In the genomic region with DNA sequence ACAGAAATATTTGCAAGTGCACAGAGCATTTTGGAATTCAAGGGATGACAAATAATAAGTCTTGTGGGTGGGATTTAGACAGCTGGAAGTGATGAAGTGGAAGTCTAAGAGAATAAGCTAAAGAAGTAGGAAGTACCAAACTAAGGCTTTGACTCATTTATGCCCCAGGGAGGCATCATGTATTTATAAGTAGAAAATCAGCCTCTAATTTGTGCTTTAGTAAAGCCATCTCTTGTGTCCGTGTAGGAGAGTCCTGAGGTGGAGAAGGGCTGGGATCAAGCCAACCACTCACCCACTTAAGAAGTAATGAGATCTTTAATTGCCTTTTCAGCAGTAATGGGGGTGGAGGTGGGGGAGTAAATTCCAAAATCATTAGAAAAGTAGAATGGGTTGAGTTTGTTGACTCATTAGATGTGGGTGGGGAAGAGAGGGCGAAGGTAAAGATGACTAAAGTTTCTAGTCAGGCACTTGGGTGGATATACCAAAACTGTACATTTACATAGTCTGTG, we compare ENCODE assay signal across 21 cellular contexts.
DNase-seq lines count a peak whose midpoint lies in the region; ATAC-seq, FAIRE-seq and TF ChIP-seq lines count a peak whose summit lies in the region.
"Had no signal": no experiment of that assay in that cellular context is flagged by ENCODE, and none has a peak within 500 bp of the region (broad histone marks: within the 10 kb centered on the region; RNA-seq: fewer than 3 reads in every experiment).

No MANE protein-coding gene starts in this region.

- H3K9me3 ChIP-seq in Karpas-422 (ENCODE audit: low read length) = no peaks in the 10 kb centered on the region
- H3K9me3 ChIP-seq: body of pancreas, esophagus squamous epithelium, stomach, vagina had no signal

- ATAC-seq in activated CD4-positive, CD25-positive, alpha-beta regulatory T cell treated with anti-CD3 and anti-CD28 coated beads, Interleukin-2, amount 50 U/mL, for 24 hours = no peak
- no peak for ATAC-seq in HG03354 (IDR thresholded peaks at IDR 0.05; ENCODE audit: poor library complexity, severe bottlenecking, unreplicated experiment)
- ATAC-seq: body of pancreas, left ventricle myocardium superior had no signal

- H3K27me3 Mint-ChIP-seq in nephron (ENCODE audit: low read depth) = no peaks in the 10 kb centered on the region

- peaks cover 8% of the 10 kb centered on the region for H3K4me1 ChIP-seq in Karpas-422 (ENCODE audit: low read length)
- H3K4me1 ChIP-seq: body of pancreas, esophagus squamous epithelium, stomach, vagina had no signal

- H3K36me3 Mint-ChIP-seq in nephron (ENCODE audit: low read depth) = no peaks in the 10 kb centered on the region
- H3K36me3 Mint-ChIP-seq: naive B cell had no signal

- no peak overlapping the region for H3K27ac ChIP-seq in Karpas-422 (ENCODE audit: low read length)
- H3K27ac ChIP-seq: body of pancreas, esophagus squamous epithelium, stomach, vagina had no signal

- no peak overlapping the region for H3K4me3 Mint-ChIP-seq in nephron
- H3K4me3 Mint-ChIP-seq: naive B cell had no signal

- H3K4me3 ChIP-seq in Karpas-422 (ENCODE audit: low read length) = no peak overlapping the region
- H3K4me3 ChIP-seq in bronchial epithelial cell (ENCODE audit: low read depth, low read length) = no peak overlapping the region
- H3K4me3 ChIP-seq: body of pancreas, esophagus squamous epithelium, stomach, vagina had no signal

- no peaks in the 10 kb centered on the region for H3K79me2 ChIP-seq in Karpas-422 (ENCODE audit: low read length)

- H3K36me3 ChIP-seq in Karpas-422 (ENCODE audit: insufficient read depth, low read length) (no peaks in the 10 kb centered on the region), bronchial epithelial cell (ENCODE audit: control insufficient read depth, insufficient read depth, low read length) (no peaks in the 10 kb centered on the region)
- H3K36me3 ChIP-seq: esophagus squamous epithelium, stomach, vagina had no signal

- H3K27ac Mint-ChIP-seq in nephron = peak overlapping the region; percentile 3 to 61 (median 27)
- H3K27ac Mint-ChIP-seq: naive B cell had no signal

- no peaks in the 10 kb centered on the region for H3K9me3 Mint-ChIP-seq in nephron

- DNase-seq in AG20443 (ENCODE audit: low spot score) = peak; percentile 16
- DNase-seq in Karpas-422 = peak; percentile 6
- peak; percentile 81 for DNase-seq in bronchial epithelial cell (ENCODE audit: low read depth)
- no peak for DNase-seq in GM20000 (ENCODE audit: low spot score)
- DNase-seq in activated T-cell treated with anti-CD3 and anti-CD28 coated beads for 4 hours = no peak
- DNase-seq: activated CD4-positive, CD25-positive, alpha-beta regulatory T cell; activated naive CD4-positive, alpha-beta T cell; AML-193; body of pancreas; dermis blood vessel endothelial cell; esophagus squamous epithelium; left ventricle myocardium superior; naive B cell; NCI-H2029; NCI-H82; stomach had no signal

- H3K4me1 Mint-ChIP-seq in nephron = peaks cover 8% of the 10 kb centered on the region
- H3K4me1 Mint-ChIP-seq: naive B cell had no signal

- FAIRE-seq in bronchial epithelial cell (lab: Jason Lieb, UNC) = no peak
- FAIRE-seq: D721Med had no signal

- no peaks in the 10 kb centered on the region for H4K20me1 ChIP-seq in Karpas-422 (ENCODE audit: insufficient read depth, low read depth, low read length)

- H3K9ac ChIP-seq in Karpas-422 (ENCODE audit: low read length) = no peak overlapping the region

- no peak for TF ChIP-seq CTCF in bronchial epithelial cell (IDR thresholded peaks at IDR 0.05; ENCODE audit: insufficient read depth, low read length, severe bottlenecking)
- no peak for TF ChIP-seq CTCF in nephron (IDR thresholded peaks at IDR 0.05; ENCODE audit: unreplicated experiment in 3 of 3)
- no peak for TF ChIP-seq CTCF in GM20000 (IDR thresholded peaks at IDR 0.05; ENCODE audit: extremely low read depth, missing control alignments)

- H3K27me3 ChIP-seq in Karpas-422 (ENCODE audit: low read length) = no peaks in the 10 kb centered on the region
- H3K27me3 ChIP-seq in bronchial epithelial cell (ENCODE audit: control insufficient read depth, insufficient read depth, low read length) = no peaks in the 10 kb centered on the region
- H3K27me3 ChIP-seq: body of pancreas, esophagus squamous epithelium, stomach, vagina had no signal

- no peak overlapping the region for H2AFZ ChIP-seq in Karpas-422 (ENCODE audit: low read length)

- no peaks in the 10 kb centered on the region for H3K9me2 ChIP-seq in Karpas-422 (replicated peaks; ENCODE audit: insufficient read depth, low read length)

- no peak overlapping the region for H3K4me2 ChIP-seq in Karpas-422 (ENCODE audit: low read depth, low read length, poor library complexity, severe bottlenecking)

Comparison
In these comparisons a context has a peak if more than half of its experiments do, and no peak if none do; other contexts are left out.
1. DNase-seq: peak in AG20443 (single experiment), Karpas-422 (single experiment) and bronchial epithelial cell (single experiment); none in GM20000 (single experiment) and activated T-cell treated with anti-CD3 and anti-CD28 coated beads for 4 hours (single experiment).